In the genomic region with DNA sequence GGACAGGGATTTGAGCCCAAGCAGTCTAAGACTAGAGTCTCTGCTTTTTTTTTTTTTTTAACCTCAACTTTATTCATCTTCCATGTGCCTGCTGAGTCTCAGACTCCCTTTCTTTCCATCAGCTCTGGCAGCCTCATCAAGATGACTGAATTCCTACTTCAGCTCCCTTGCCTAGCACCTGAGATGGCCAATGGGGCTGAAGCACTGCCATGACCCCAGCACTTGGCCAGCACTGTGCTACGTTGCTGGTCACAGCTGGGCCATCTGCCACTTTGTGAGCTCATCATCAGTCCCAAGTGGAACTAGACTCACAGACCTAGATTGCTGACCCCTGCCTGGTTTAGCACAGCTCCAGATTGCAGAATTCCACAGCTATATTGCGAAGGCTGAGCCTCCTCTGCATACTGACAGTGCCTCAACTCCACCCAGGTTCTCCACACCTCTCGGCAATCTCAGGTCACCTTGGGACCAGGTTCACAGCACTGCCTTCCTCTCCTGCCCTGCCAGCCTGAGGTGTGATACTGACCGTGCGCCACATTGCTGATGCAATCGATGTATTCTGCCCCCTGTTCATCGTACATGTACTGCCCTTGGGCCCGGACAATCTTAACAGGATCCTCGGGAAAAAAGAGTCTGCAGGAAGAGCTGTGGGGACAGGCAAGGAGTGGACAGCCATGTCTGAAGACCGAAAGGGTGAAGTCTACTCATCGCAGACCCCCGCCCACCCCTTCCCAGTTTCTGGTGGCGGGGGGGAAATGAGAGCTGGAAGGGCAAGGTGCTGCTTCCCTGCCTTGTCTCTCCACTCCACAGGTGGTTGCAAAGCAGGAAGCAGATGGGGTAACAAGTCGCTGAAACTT, we compare ENCODE assay signal across 9 cellular contexts. TPM values are rescaled to one million over a fixed set of nuclear protein-coding genes. Genes with fewer than 3 reads are reported as not detected.
A peak's percentile ranks its signal among the peaks of the same experiment; 100 is the strongest.
DNase-seq lines count a peak whose midpoint lies in the region; ATAC-seq and TF ChIP-seq lines count a peak whose summit lies in the region.
"Had no signal": no experiment of that assay in that cellular context is flagged by ENCODE, and none has a peak within 500 bp of the region (broad histone marks: within the 10 kb centered on the region; RNA-seq: fewer than 3 reads in every experiment).

No MANE protein-coding gene starts in this region.

- 65 to 68% methylated on average over 14 of the region's 14 CpGs for WGBS in lung, 2 donors

- no peaks in the 10 kb centered on the region for H3K27me3 Mint-ChIP-seq in activated naive CD4-positive, alpha-beta T cell treated with anti-CD3 and anti-CD28 coated beads for 36 hours (ENCODE audit: low read depth)
- no peaks in the 10 kb centered on the region for H3K27me3 Mint-ChIP-seq in type B pancreatic cell

- TF ChIP-seq CTCF in brain microvascular endothelial cell (IDR thresholded peaks at IDR 0.05; ENCODE audit: low read depth, low read length, missing control alignments) (no peak), lung (IDR thresholded peaks at IDR 0.05; ENCODE audit: control extremely low read depth, extremely low read depth) (no peak), type B pancreatic cell (conservative IDR thresholded peaks at IDR 0.05) (no peak)

- no peaks in the 10 kb centered on the region for H3K9me3 Mint-ChIP-seq in activated naive CD4-positive, alpha-beta T cell treated with anti-CD3 and anti-CD28 coated beads for 36 hours
- peaks cover 8% of the 10 kb centered on the region for H3K9me3 Mint-ChIP-seq in type B pancreatic cell

- peak overlapping the region; percentile 85 for H3K4me3 ChIP-seq in brain microvascular endothelial cell (ENCODE audit: low read depth, low read length)
- peak overlapping the region; percentile 88 for H3K4me3 ChIP-seq in lung

- intact Hi-C loops in activated naive CD4-positive, alpha-beta T cell treated with anti-CD3 and anti-CD28 coated beads for 36 hours (cut with micrococcal nuclease) = loop anchor here (5.0 to 10.0 kb wide), 2 partner anchors 501 to 914 kb away; a partner anchor contains a TSS

- no peak for ATAC-seq in lung (ENCODE audit: insufficient read depth, low FRiP score)
- ATAC-seq in HG02678 (IDR thresholded peaks at IDR 0.05; ENCODE audit: unreplicated experiment) = no peak
- no peak for ATAC-seq in HG03571 (IDR thresholded peaks at IDR 0.05; ENCODE audit: unreplicated experiment)

- peaks cover 49% of the 10 kb centered on the region for H3K36me3 Mint-ChIP-seq in activated naive CD4-positive, alpha-beta T cell treated with anti-CD3 and anti-CD28 coated beads for 36 hours (ENCODE audit: low read depth)
- H3K36me3 Mint-ChIP-seq in type B pancreatic cell = peaks cover 39% of the 10 kb centered on the region

- CTCF ChIA-PET in activated naive CD4-positive, alpha-beta T cell treated with anti-CD3 and anti-CD28 coated beads for 36 hours (lab: Charles Lee) = no interaction called here

- no peak for DNase-seq in activated naive CD4-positive, alpha-beta T cell treated with anti-CD3 and anti-CD28 coated beads for 36 hours
- DNase-seq in activated naive CD4-positive, alpha-beta T cell (lab: John Stamatoyannopoulos, UW) = no peak
- DNase-seq in brain microvascular endothelial cell (peak; percentile 22), lung (ENCODE audit: low spot score) (no peak), type B pancreatic cell (ENCODE audit: extremely low spot score, unreplicated experiment) (no peak), activated gamma-delta T cell (lab: John Stamatoyannopoulos, UW) (no peak)

- in situ Hi-C loops in brain microvascular endothelial cell (cut with HindIII; ENCODE audit: low pct_ligation_motif_present, low sequenced_read_pairs) = no loop called here

- peaks cover 0 to 13% of the 10 kb centered on the region in 2 donors for H3K4me1 ChIP-seq in lung (ENCODE audit: control insufficient read depth in 2 of 2, insufficient read depth in 2 of 2, low read length in 2 of 2)

- H3K27me3 ChIP-seq in brain microvascular endothelial cell (replicated peaks) (no peaks in the 10 kb centered on the region), lung (ENCODE audit: control insufficient read depth, insufficient read depth) (no peaks in the 10 kb centered on the region)

- H3K27ac ChIP-seq in brain microvascular endothelial cell (no peak overlapping the region), lung (ENCODE audit: low read depth in 1 of 2, low read length in 1 of 2) (peak overlapping the region in 1 of 2 donors; percentile 98)

- H3K36me3 ChIP-seq in brain microvascular endothelial cell (replicated peaks) (peaks cover 20% of the 10 kb centered on the region), lung (ENCODE audit: control insufficient read depth in 2 of 2, insufficient read depth in 2 of 2, low read length in 2 of 2) (peaks cover 8 to 26% of the 10 kb centered on the region in 2 donors)

- H3K4me3 Mint-ChIP-seq in activated naive CD4-positive, alpha-beta T cell treated with anti-CD3 and anti-CD28 coated beads for 36 hours = peak overlapping the region; percentile 86
- peak overlapping the region; percentile 87 for H3K4me3 Mint-ChIP-seq in type B pancreatic cell

- H3K27ac Mint-ChIP-seq in activated naive CD4-positive, alpha-beta T cell treated with anti-CD3 and anti-CD28 coated beads for 36 hours = peak overlapping the region; percentile 73
- peak overlapping the region; percentile 75 for H3K27ac Mint-ChIP-seq in type B pancreatic cell

- no peaks in the 10 kb centered on the region for H3K9me3 ChIP-seq in lung (ENCODE audit: control insufficient read depth in 2 of 2, insufficient read depth in 1 of 2, low read length in 1 of 2)

- peaks cover 49% of the 10 kb centered on the region for H3K4me1 Mint-ChIP-seq in activated naive CD4-positive, alpha-beta T cell treated with anti-CD3 and anti-CD28 coated beads for 36 hours (ENCODE audit: low read depth)
- peaks cover 17% of the 10 kb centered on the region for H3K4me1 Mint-ChIP-seq in type B pancreatic cell (ENCODE audit: unreplicated experiment)

RNA-seq across cellular contexts. Expression of a gene that starts 1.5 kb away (rescaled TPM):
- total RNA-seq in activated naive CD4-positive, alpha-beta T cell treated with anti-CD3 and anti-CD28 coated beads for 36 hours = 10 to 100 TPM; 50.9 to 51.2 TPM
- total RNA-seq in lung = 100 to 1,000 TPM in 1 of 2 donors, 10 to 100 TPM in 1; 99.6 to 100 TPM
- 10 to 100 TPM; 49.7 to 52.0 TPM for polyA plus RNA-seq in lung
- total RNA-seq in type B pancreatic cell (ENCODE audit: low replicate concordance) = 52.7 and 76.2 TPM in 2 replicates

RNA-seq across cellular contexts. Expression of a gene that starts 26.8 kb away (rescaled TPM):
- 100 to 1,000 TPM; 251 to 262 TPM for total RNA-seq in activated naive CD4-positive, alpha-beta T cell treated with anti-CD3 and anti-CD28 coated beads for 36 hours
- 100 to 1,000 TPM in 1 of 2 donors, 10 to 100 TPM in 1; 35.9 to 140 TPM for total RNA-seq in lung
- 100 to 1,000 TPM; 121 to 168 TPM for polyA plus RNA-seq in lung
- total RNA-seq in type B pancreatic cell (ENCODE audit: low replicate concordance) = 174 and 245 TPM in 2 replicates

RNA-seq across cellular contexts. Expression of a gene that starts 43.9 kb away (rescaled TPM):
- total RNA-seq in activated naive CD4-positive, alpha-beta T cell treated with anti-CD3 and anti-CD28 coated beads for 36 hours = not detected
- total RNA-seq in lung (not detected), type B pancreatic cell (ENCODE audit: low replicate concordance) (not detected in 2 replicates)
- not detected for polyA plus RNA-seq in lung
- total RNA-seq: dermis microvascular lymphatic vessel endothelial cell had no signal
